In genomic region chr7:127391591-127392181, GRCh38 we compare ENCODE assay signal across 8 cellular contexts. TPM values are rescaled to one million over a fixed set of nuclear protein-coding genes. Genes with fewer than 3 reads are reported as not detected.
DNase-seq lines count a peak whose midpoint lies in the region; ATAC-seq and TF ChIP-seq lines count a peak whose summit lies in the region.

No MANE protein-coding gene starts in this region.

- POLR2A ChIA-PET in PC-9 (lab: Charles Lee; ENCODE audit: unreplicated experiment) = interaction anchor here (0.6 kb wide), 2 partner anchors 13 to 113 kb away, joined by 3 to 8 read pairs; no protein-coding TSS in a partner anchor

- peaks cover 6% of the 10 kb centered on the region; the same call in 1 of the 2 replicates for H3F3A ChIP-seq in PC-9 (ENCODE audit: insufficient read depth, low read depth)

- no peaks in the 10 kb centered on the region for H3K9me3 Mint-ChIP-seq in activated naive CD4-positive, alpha-beta T cell treated with anti-CD3 and anti-CD28 coated beads, Interleukin-2, amount 10 ng/mL, durations not matched to agents 7 days and 5 days

- H3K4me3 Mint-ChIP-seq in activated naive CD4-positive, alpha-beta T cell treated with anti-CD3 and anti-CD28 coated beads, Interleukin-2, amount 10 ng/mL, durations not matched to agents 7 days and 5 days = peak overlapping the region; percentile 90

- peak overlapping the region; percentile 99 for H3K4me3 ChIP-seq in PC-9
- peak overlapping the region; percentile 97 for H3K4me3 ChIP-seq in prostate gland

- peak overlapping the region; percentile 54 for H3K27ac ChIP-seq in PC-9
- H3K27ac ChIP-seq in prostate gland = peak overlapping the region; percentile 96

- H3K36me3 ChIP-seq in PC-9 (ENCODE audit: low read depth) (peaks cover 17% of the 10 kb centered on the region), prostate gland (no peaks in the 10 kb centered on the region)

- peaks cover 22% of the 10 kb centered on the region for H3K4me1 ChIP-seq in PC-9 (replicated peaks; ENCODE audit: insufficient read depth)
- H3K4me1 ChIP-seq in prostate gland (replicated peaks) = no peaks in the 10 kb centered on the region

- TF ChIP-seq CTCF in PC-9 (conservative IDR thresholded peaks at IDR 0.05) (no peak), prostate gland (IDR thresholded peaks at IDR 0.05) (no peak)

- intact Hi-C loops in PC-9 (cut with micrococcal nuclease; ENCODE audit: unreplicated experiment) (loop anchor here (2.0 to 5.0 kb wide), 3 partner anchors 197 to 817 kb away; partner anchors contain the start of genes ARF5 and SND1), Right ventricle myocardium inferior (cut with DNase I) (loop anchor here (2.0 to 10.0 kb wide), 2 partner anchors 47 to 197 kb away; partner anchors contain the start of gene ARF5), prostate gland (cut with DNase I) (loop anchor here (5.0 kb wide), 2 partner anchors 196 to 951 kb away; partner anchors contain the start of genes ARF5, GCC1 and RBM28)

- H3K27me3 Mint-ChIP-seq in activated naive CD4-positive, alpha-beta T cell treated with anti-CD3 and anti-CD28 coated beads, Interleukin-2, amount 10 ng/mL, durations not matched to agents 7 days and 5 days = peaks cover 20% of the 10 kb centered on the region

- peak; percentile 44 for ATAC-seq in HG02852 (IDR thresholded peaks at IDR 0.05; ENCODE audit: unreplicated experiment)
- ATAC-seq in Right ventricle myocardium inferior = peak; percentile 1

- peak overlapping the region; percentile 99 for H2AFZ ChIP-seq in PC-9

- H3K27me3 ChIP-seq in PC-9 (ENCODE audit: insufficient read depth, low read depth) (no peaks in the 10 kb centered on the region), prostate gland (replicated peaks; ENCODE audit: insufficient read depth) (no peaks in the 10 kb centered on the region)

- peaks cover 60% of the 10 kb centered on the region for H3K4me1 Mint-ChIP-seq in activated naive CD4-positive, alpha-beta T cell treated with anti-CD3 and anti-CD28 coated beads, Interleukin-2, amount 10 ng/mL, durations not matched to agents 7 days and 5 days

- peaks cover 51% of the 10 kb centered on the region for H3K79me2 ChIP-seq in PC-9 (ENCODE audit: low read depth)

- H3K36me3 Mint-ChIP-seq in activated naive CD4-positive, alpha-beta T cell treated with anti-CD3 and anti-CD28 coated beads, Interleukin-2, amount 10 ng/mL, durations not matched to agents 7 days and 5 days = peaks cover 36% of the 10 kb centered on the region

- no peaks in the 10 kb centered on the region for H3K9me2 ChIP-seq in PC-9 (ENCODE audit: insufficient read depth)

- H4K20me1 ChIP-seq in PC-9 (ENCODE audit: insufficient read depth) = peaks cover 5% of the 10 kb centered on the region; the same call in 1 of the 2 replicates

- H3K4me2 ChIP-seq in PC-9 = peak overlapping the region; percentile 85

- no peak for TF ChIP-seq POLR2A in prostate gland (IDR thresholded peaks at IDR 0.05)

- H3K27ac Mint-ChIP-seq in activated naive CD4-positive, alpha-beta T cell treated with anti-CD3 and anti-CD28 coated beads, Interleukin-2, amount 10 ng/mL, durations not matched to agents 7 days and 5 days = peak overlapping the region; percentile 99

- under 1% methylated on average over 55 of the region's 66 CpGs for WGBS in prostate gland

- H3K9me3 ChIP-seq in PC-9 (ENCODE audit: insufficient read depth, low read depth) (no peaks in the 10 kb centered on the region), prostate gland (no peaks in the 10 kb centered on the region)

- CTCF ChIA-PET in PC-9 (lab: Charles Lee) = no interaction called here
- CTCF ChIA-PET in activated naive CD4-positive, alpha-beta T cell treated with anti-CD3 and anti-CD28 coated beads, Interleukin-2, amount 10 ng/mL, durations not matched to agents 7 days and 5 days (lab: Charles Lee) = interaction anchor here (1.2 kb wide), 1 partner anchor 55 kb away, joined by 6 read pairs; no protein-coding TSS in a partner anchor

- peak; percentile 71 for DNase-seq in NK-92 treated with Interleukin-12 subunit alpha and Interleukin-12 subunit beta, amount 100 ng/mL, for 24 hours (lab: John Stamatoyannopoulos, UW)
- DNase-seq in NK-92 (lab: John Stamatoyannopoulos, UW; ENCODE audit: unreplicated experiment) = no peak
- DNase-seq in PC-9 = peak in 1 of 2 experiments; percentile 45
- DNase-seq in activated naive CD4-positive, alpha-beta T cell treated with anti-CD3 and anti-CD28 coated beads, Interleukin-2, amount 10 ng/mL, durations not matched to agents 7 days and 5 days = peak; percentile 76
- DNase-seq in Right ventricle myocardium inferior (ENCODE audit: missing footprints) = no peak
- peak; percentile 4 for DNase-seq in prostate gland (ENCODE audit: low spot score)
- no peak for DNase-seq in NCI-H1092 treated with DMSO at 0.1 percent for 48 hours (lab: John Stamatoyannopoulos, UW)

- BruUV-seq in PC-9 (replicated peaks; lab: Mats Ljungman, UMichigan) = no TSS peak

RNA-seq across cellular contexts. Expression of gene ZNF800, which starts 0.8 kb away (rescaled TPM):
- total RNA-seq in PC-9 (2021) (32.4 and 32.6 TPM in 2 replicates), Right ventricle myocardium inferior (20.1 TPM), prostate gland (10 to 100 TPM; 29.8 to 33.9 TPM)

Comparison
In these comparisons a context has a peak if more than half of its experiments do, and no peak if none do; other contexts are left out.
1. DNase-seq: peak in NK-92 treated with Interleukin-12 subunit alpha and Interleukin-12 subunit beta, amount 100 ng/mL, for 24 hours (single experiment), activated naive CD4-positive, alpha-beta T cell treated with anti-CD3 and anti-CD28 coated beads, Interleukin-2, amount 10 ng/mL, durations not matched to agents 7 days and 5 days (single experiment) and prostate gland (single experiment); none in NK-92 (single experiment), Right ventricle myocardium inferior (single experiment) and NCI-H1092 treated with DMSO at 0.1 percent for 48 hours (single experiment).